ENCODE assay signal across 20 cellular contexts in the genomic region with DNA sequence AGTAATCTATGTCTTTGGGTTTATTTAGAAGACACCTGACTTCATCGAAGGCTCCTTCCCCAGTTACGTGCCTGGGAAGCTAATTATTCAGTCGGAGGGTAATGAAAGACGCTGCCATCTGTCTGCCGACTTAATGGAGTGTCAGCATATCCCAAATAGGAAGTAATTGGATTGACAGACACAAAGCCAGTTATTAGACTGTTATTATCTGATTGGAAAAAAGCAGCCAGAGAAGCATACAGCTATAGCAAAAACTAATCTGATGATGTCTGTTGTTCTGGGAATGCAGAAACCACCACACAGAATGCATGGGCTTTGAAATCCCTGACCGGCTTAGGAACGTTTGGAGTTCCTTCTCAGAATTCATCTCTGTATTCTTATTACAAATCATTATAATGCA.
"Had no signal": no experiment of that assay in that cellular context is flagged by ENCODE, and none has a peak within 500 bp of the region (broad histone marks: within the 10 kb centered on the region; RNA-seq: fewer than 3 reads in every experiment).

No MANE protein-coding gene starts in this region.

- H3K36me3 ChIP-seq: cardiac muscle cell, esophagus muscularis mucosa, gastroesophageal sphincter, left ventricle myocardium inferior, sigmoid colon had no signal

- ATAC-seq: activated T-helper 17 cell treated with anti-CD3 and anti-CD28 coated beads, Interleukin-2, amount 50 U/mL, for 72 hours; gastroesophageal sphincter; heart right ventricle; stimulated activated memory B cell treated with anti-CD40 and anti-IgM and Interleukin-4, amounts not matched to agents 10 μg/mL and 1 μg/mL and 100 μg/mL, for 72 hours had no signal

- H3K4me3 ChIP-seq: cardiac muscle cell, esophagus muscularis mucosa, gastroesophageal sphincter, heart right ventricle, left ventricle myocardium inferior, sigmoid colon, testis had no signal

- DNase-seq: activated CD4-positive, alpha-beta T cell treated with anti-CD3 and anti-CD28 coated beads, Interleukin-2, amount 50 U/mL, for 4 hours; activated naive CD4-positive, alpha-beta T cell; activated naive CD8-positive, alpha-beta T cell treated with anti-CD3 and anti-CD28 coated beads for 36 hours; amniotic stem cell; effector CD8-positive, alpha-beta T cell; heart right ventricle; immature natural killer cell; kidney glomerular epithelial cell; left ventricle myocardium inferior; mammary epithelial cell; nephron progenitor cell; occipital lobe; sigmoid colon; stimulated activated CD4-positive, alpha-beta T cell treated with anti-CD3 and anti-CD28 coated beads, Interleukin-4, amount 100 ng/mL, for 24 hours; testis had no signal

- H3K9me3 ChIP-seq: esophagus muscularis mucosa, gastroesophageal sphincter, heart right ventricle, left ventricle myocardium inferior, sigmoid colon, testis had no signal

- H3K4me1 ChIP-seq: gastroesophageal sphincter, sigmoid colon, testis had no signal

- H3K27ac ChIP-seq: cardiac muscle cell, esophagus muscularis mucosa, gastroesophageal sphincter, heart right ventricle, left ventricle myocardium inferior, sigmoid colon, testis had no signal

- H3K27me3 ChIP-seq: cardiac muscle cell, esophagus muscularis mucosa, gastroesophageal sphincter, heart right ventricle, sigmoid colon, testis had no signal
